Comparison of ENCODE assay signal across 4 cellular contexts in genomic region chr19:49121841-49122240, GRCh38. TPM values are rescaled to one million over a fixed set of nuclear protein-coding genes. Genes with fewer than 3 reads are reported as not detected.
"Had no signal": no experiment of that assay in that cellular context is flagged by ENCODE, and none has a peak within 500 bp of the region (broad histone marks: within the 10 kb centered on the region; RNA-seq: fewer than 3 reads in every experiment).

No MANE protein-coding gene starts in this region.

RNA-seq across cellular contexts. Expression of gene C19orf73, which starts 2.9 kb away (rescaled TPM):
- total RNA-seq: vagina had no signal

RNA-seq across cellular contexts. Expression of gene HRC, which starts 33.4 kb away (rescaled TPM):
- total RNA-seq: kidney epithelial cell; mononuclear cell; naive thymus-derived CD4-positive, alpha-beta T cell had no signal
- polyA plus RNA-seq: naive thymus-derived CD4-positive, alpha-beta T cell had no signal
